ENCODE assay signal across 7 cellular contexts in genomic region chr20:33401922-33402369, GRCh38. TPM values are rescaled to one million over a fixed set of nuclear protein-coding genes. Genes with fewer than 3 reads are reported as not detected.
DNase-seq lines count a peak whose midpoint lies in the region; ATAC-seq and TF ChIP-seq lines count a peak whose summit lies in the region.

No MANE protein-coding gene starts in this region.

- H3K36me3 ChIP-seq in HCT116 (ENCODE audit: control insufficient read depth in 1 of 2, insufficient read depth in 2 of 2, low read length in 2 of 2) (no peaks in the 10 kb centered on the region; a peak in 2 of 4 replicates), SJCRH30 (no peaks in the 10 kb centered on the region), neuronal stem cell (replicated peaks in 1 of 2; ENCODE audit: control insufficient read depth in 2 of 2, insufficient read depth in 2 of 2, low read length in 2 of 2) (peaks cover 0 to 13% of the 10 kb centered on the region in 2 donors)

- BruUV-seq in HCT116 (replicated peaks; lab: Mats Ljungman, UMichigan), result TSS peak; percentile 83

- H2BK5ac ChIP-seq in neuronal stem cell (ENCODE audit: low read length), result no peak overlapping the region

- H3K79me1 ChIP-seq in neuronal stem cell (ENCODE audit: low read depth, low read length), result peaks cover 12% of the 10 kb centered on the region

- peak; percentile 57 for ATAC-seq in HCT116

- no peak overlapping the region for H4K91ac ChIP-seq in neuronal stem cell (ENCODE audit: low read depth, low read length, poor library complexity)

- no peaks in the 10 kb centered on the region for H3K9me2 ChIP-seq in HCT116 (ENCODE audit: insufficient read depth)

- H2BK120ac ChIP-seq in neuronal stem cell (ENCODE audit: low read depth, low read length), result no peak overlapping the region

- no peak overlapping the region for H2BK15ac ChIP-seq in neuronal stem cell (ENCODE audit: low read length)

- TF ChIP-seq POLR2A in HCT116 (IDR thresholded peaks at IDR 0.05; ENCODE audit: borderline replicate concordance, extremely low read depth, insufficient read depth, insufficient read length), result no peak

- no CpG with 5 or more reads among the region's 8 CpGs for WGBS in neuronal stem cell (ENCODE audit: extremely low coverage in 2 of 2, insufficient read length in 2 of 2, insufficient replicate concordance in 1 of 2), 2 donors

- H3K4me3 ChIP-seq in HCT116 (replicated peaks in 1 of 2; ENCODE audit: low read depth in 1 of 2, low read length in 2 of 2), result peak overlapping the region; percentile 90 to 99
- H3K4me3 ChIP-seq in SJCRH30, result peak overlapping the region; percentile 91
- H3K4me3 ChIP-seq in epithelial cell of esophagus (ENCODE audit: low read length), result peak overlapping the region; percentile 99
- H3K4me3 ChIP-seq in neuronal stem cell (ENCODE audit: low read length in 2 of 2), result peak overlapping the region in 1 of 2 donors; percentile 79

- TF ChIP-seq RAD21 in HCT116 (IDR thresholded peaks at IDR 0.05; ENCODE audit: low read depth), result no peak

- H3K4me1 ChIP-seq in HCT116 (ENCODE audit: control insufficient read depth in 1 of 2, insufficient read depth in 2 of 2, low read length in 2 of 2) (peaks cover 10 to 15% of the 10 kb centered on the region in 2 experiments), SJCRH30 (no peaks in the 10 kb centered on the region), neuronal stem cell (ENCODE audit: control insufficient read depth in 2 of 2, insufficient read depth in 1 of 2, low read depth in 1 of 2, low read length in 2 of 2) (peaks cover 6 to 10% of the 10 kb centered on the region in 2 donors)

- H3K27ac ChIP-seq in HCT116 (ENCODE audit: low read depth, low read length), result peak overlapping the region; percentile 54; the same call in 1 of the 2 replicates
- peak overlapping the region; percentile 23; the same call in 1 of the 2 replicates for H3K27ac ChIP-seq in SJCRH30
- H3K27ac ChIP-seq in neuronal stem cell (replicated peaks; ENCODE audit: low read length), result no peak overlapping the region

- H3K79me2 ChIP-seq in HCT116 (ENCODE audit: insufficient read depth, low read length), result peaks cover 45% of the 10 kb centered on the region

- RAD21 ChIA-PET in HCT116 (lab: Charles Lee; ENCODE audit: low non-redundant PET in 1 of 2, low total read pairs in 2 of 2, uncharacterized antibody in 2 of 2, unreplicated experiment in 2 of 2), result interaction anchor here in 1 of 2 experiments (1.0 to 1.4 kb wide), 2 partner anchors 43 to 267 kb away, joined by 3 read pairs; no protein-coding TSS in a partner anchor

- peak overlapping the region; percentile 3 for H2AK5ac ChIP-seq in neuronal stem cell (ENCODE audit: low read depth, low read length)

- no peak overlapping the region for H3K18ac ChIP-seq in neuronal stem cell (ENCODE audit: low read length)

- H3K4ac ChIP-seq in neuronal stem cell (ENCODE audit: low read length), result no peak overlapping the region

- H2AFZ ChIP-seq in HCT116 (ENCODE audit: low read depth, low read length, poor library complexity, severe bottlenecking) (peak overlapping the region; percentile 92), neuronal stem cell (ENCODE audit: low read length) (peak overlapping the region; percentile 97)

- H3K4me2 ChIP-seq in HCT116 (ENCODE audit: low read length) (peak overlapping the region; percentile 85), neuronal stem cell (ENCODE audit: insufficient read depth, low read length, poor library complexity, severe bottlenecking) (peak overlapping the region; percentile 47)

- no peak overlapping the region for H3K14ac ChIP-seq in neuronal stem cell (ENCODE audit: low read length)

- H3K9me3 ChIP-seq in HCT116 (ENCODE audit: control insufficient read depth in 1 of 2, insufficient read depth in 1 of 2, low read depth in 1 of 2, low read length in 2 of 2) (no peaks in the 10 kb centered on the region), SJCRH30 (replicated peaks) (no peaks in the 10 kb centered on the region), neuronal stem cell (replicated peaks in 1 of 2; ENCODE audit: control insufficient read depth in 2 of 2, insufficient read depth in 1 of 2, low read depth in 1 of 2, low read length in 2 of 2) (no peaks in the 10 kb centered on the region)

- H3K27me3 ChIP-seq in HCT116 (ENCODE audit: insufficient read depth, low read length) (no peaks in the 10 kb centered on the region), SJCRH30 (no peaks in the 10 kb centered on the region), neuronal stem cell (ENCODE audit: control insufficient read depth in 3 of 3, insufficient read depth in 3 of 3, low read depth in 1 of 3, low read length in 3 of 3) (no peaks in the 10 kb centered on the region)

- CTCF ChIA-PET in HCT116 (lab: Charles Lee), result interaction anchor here (0.8 to 1.9 kb wide), 3 partner anchors 12 to 252 kb away, joined by 3 to 6 read pairs (median 5); no protein-coding TSS in a partner anchor

- H3K9ac ChIP-seq in HCT116 (ENCODE audit: low read length) (peak overlapping the region; percentile 79), neuronal stem cell (ENCODE audit: low read depth, low read length, poor library complexity) (no peak overlapping the region)

- POLR2A ChIA-PET in HCT116 (lab: Charles Lee), result interaction anchor here (0.9 to 1.0 kb wide), 3 partner anchors 13 to 711 kb away, joined by 3 to 5 read pairs (median 5); partner anchors contain the start of gene SNTA1

- no peak overlapping the region for H3K23ac ChIP-seq in neuronal stem cell (ENCODE audit: low read depth, low read length, poor library complexity)

- no peak overlapping the region for H2BK12ac ChIP-seq in neuronal stem cell (ENCODE audit: low read length)

- no peak overlapping the region for H4K8ac ChIP-seq in neuronal stem cell (ENCODE audit: low read depth, low read length)

- H4K20me1 ChIP-seq in HCT116 (ENCODE audit: insufficient read depth), result no peaks in the 10 kb centered on the region

- intact Hi-C loops in HCT116 (cut with micrococcal nuclease), result loop anchor here (2.0 kb wide), 1 partner anchor 43 kb away; no protein-coding TSS in a partner anchor

- DNase-seq in HCT116 (ENCODE audit: low read depth, low spot score) (no peak), SJCRH30 (peak; percentile 36 to 57), epithelial cell of esophagus (ENCODE audit: low read depth) (peak; percentile 22), neuronal stem cell (ENCODE audit: low spot score) (no peak), NCI-H2171 (lab: John Stamatoyannopoulos, UW) (no peak), germinal center (ENCODE audit: low spot score) (no peak), NCI-H524 (lab: John Stamatoyannopoulos, UW) (no peak)

- no peak for TF ChIP-seq CTCF in HCT116 (IDR thresholded peaks at IDR 0.05 in 2 of 3, conservative IDR thresholded peaks at IDR 0.05 in 1 of 3; ENCODE audit: borderline replicate concordance in 1 of 3, insufficient read depth in 1 of 3, low read depth in 2 of 3, low read length in 2 of 3)
- no peak for TF ChIP-seq CTCF in epithelial cell of esophagus (IDR thresholded peaks at IDR 0.05; ENCODE audit: insufficient read depth, low read depth, low read length, missing control alignments)

TF ChIP-seq in HCT116, 20 proteins besides CTCF, POLR2A, EP300 and RAD21:
- no peak for TF ChIP-seq JUND (IDR thresholded peaks at IDR 0.05)
- TF ChIP-seq SRF (IDR thresholded peaks at IDR 0.05; ENCODE audit: low read depth), result no peak
- TF ChIP-seq CEBPB (IDR thresholded peaks at IDR 0.05; ENCODE audit: low read depth), result no peak
- no peak for TF ChIP-seq ATF3 (IDR thresholded peaks at IDR 0.05)

RNA-seq across cellular contexts. Expression of gene CDK5RAP1, which starts 0.6 kb away (rescaled TPM):
- 41.4 TPM for total RNA-seq in HCT116 (2021; ENCODE audit: unreplicated experiment)
- polyA plus RNA-seq in HCT116 (2012), result 41.4 and 43.8 TPM in 2 replicates
- 36.8 and 39.8 TPM in 2 replicates for total RNA-seq in SJCRH30 (2014; rRNA removed; shearing (Covaris generic))
- polyA plus RNA-seq in neuronal stem cell (2013, experiment 1 of 2), result 19.0 TPM
- polyA plus RNA-seq in neuronal stem cell (2013, experiment 2 of 2), result 19.7 TPM

RNA-seq across cellular contexts. Expression of gene SNTA1, which starts 41.6 kb away (rescaled TPM):
- 14.6 TPM for total RNA-seq in HCT116 (2021; ENCODE audit: unreplicated experiment)
- polyA plus RNA-seq in HCT116 (2012), result 17.1 and 17.5 TPM in 2 replicates
- total RNA-seq in SJCRH30 (2014; rRNA removed; shearing (Covaris generic)), result 13.2 and 14.5 TPM in 2 replicates
- 4.0 TPM for polyA plus RNA-seq in neuronal stem cell (2013, experiment 1 of 2)
- polyA plus RNA-seq in neuronal stem cell (2013, experiment 2 of 2), result 3.8 TPM

Comparison
In these comparisons a context has a peak if more than half of its experiments do, and no peak if none do; other contexts are left out.
1. DNase-seq: peak in SJCRH30 (2 of 2) and epithelial cell of esophagus (single experiment); none in HCT116 (single experiment), neuronal stem cell (single experiment), NCI-H2171 (single experiment), germinal center (single experiment) and NCI-H524 (0 of 2).